1 cellular context compared by ENCODE assay signal in genomic region chr16:87490799-87491521, GRCh38.
TF ChIP-seq lines count a peak whose summit lies in the region.
"Not testable (repeated sequence)": the region's sequence is repeated elsewhere in the genome, so short reads cannot be mapped to it uniquely, and the experiment has no call there.

No MANE protein-coding gene starts in this region.

TF ChIP-seq in K562, 482 proteins besides CTCF, POLR2A, EP300 and RAD21 (continued from another document):
- TF ChIP-seq ARID4B (CRISPR knock-in tag; IDR thresholded peaks at IDR 0.05) (0 out of 2 replicates have a peak, but pooled peaks have one; percentile 45), ZFX (CRISPR knock-in tag; IDR thresholded peaks at IDR 0.05) (peak; percentile 70), RCOR1 (IDR thresholded peaks at IDR 0.05; ENCODE audit: borderline replicate concordance in 1 of 2, low read depth in 2 of 2, low read length in 2 of 2) (0 out of 4 replicates have a peak, but pooled peaks of 1 of the 2 experiments have one; percentile 23), TCF3 (CRISPR knock-in tag; IDR thresholded peaks at IDR 0.05) (0 out of 2 replicates have a peak, but pooled peaks have one; percentile 46), ARID1B (IDR thresholded peaks at IDR 0.05) (peak; percentile 19; the same call in 1 of the 2 replicates), ZBTB26 (CRISPR knock-in tag; IDR thresholded peaks at IDR 0.05) (0 out of 2 replicates have a peak, but pooled peaks have one; percentile 34), BHLHE40 (IDR thresholded peaks at IDR 0.05; ENCODE audit: low read length) (0 out of 2 replicates have a peak, but pooled peaks have one; percentile 19), TAL1 (IDR thresholded peaks at IDR 0.05) (peak; percentile 23; the same call in 1 of the 2 replicates), POLR2B (IDR thresholded peaks at IDR 0.05; ENCODE audit: low read depth, partially characterized antibody) (peak; percentile 17), CBFA2T3 (IDR thresholded peaks at IDR 0.05) (peak; percentile 42), MAX (CRISPR knock-in tag; IDR thresholded peaks at IDR 0.05) (peak; percentile 89), TFAP4 (CRISPR knock-in tag; IDR thresholded peaks at IDR 0.05; ENCODE audit: borderline replicate concordance) (peak; percentile 22; the same call in 1 of the 2 replicates), ZBTB40 (CRISPR knock-in tag; IDR thresholded peaks at IDR 0.05) (peak; percentile 11; the same call in 1 of the 2 replicates), E2F6 (IDR thresholded peaks at IDR 0.05; ENCODE audit: borderline replicate concordance in 1 of 2, extremely low read depth in 1 of 2, insufficient read depth in 1 of 2, insufficient read length in 1 of 2, low read depth in 1 of 2, low read length in 1 of 2, poor library complexity in 1 of 2, severe bottlenecking in 1 of 2) (peak; percentile 18 to 39), RBFOX2 (IDR thresholded peaks at IDR 0.05; ENCODE audit: low read depth, low read length) (peak; percentile 50), MNT (conservative IDR thresholded peaks at IDR 0.05) (peak; percentile 19 to 37; a peak in 1 of 4 replicates), POLR2G (IDR thresholded peaks at IDR 0.05; ENCODE audit: low read depth, low read length) (peak; percentile 34; the same call in 1 of the 2 replicates)
- TF ChIP-seq ZBTB40 (IDR thresholded peaks at IDR 0.05), result not testable (repeated sequence)
TF ChIP-seq in K562: peak in this region for 18; not testable (repeated sequence) for 464.
